ENCODE assay signal across 37 cellular contexts in the genomic region with DNA sequence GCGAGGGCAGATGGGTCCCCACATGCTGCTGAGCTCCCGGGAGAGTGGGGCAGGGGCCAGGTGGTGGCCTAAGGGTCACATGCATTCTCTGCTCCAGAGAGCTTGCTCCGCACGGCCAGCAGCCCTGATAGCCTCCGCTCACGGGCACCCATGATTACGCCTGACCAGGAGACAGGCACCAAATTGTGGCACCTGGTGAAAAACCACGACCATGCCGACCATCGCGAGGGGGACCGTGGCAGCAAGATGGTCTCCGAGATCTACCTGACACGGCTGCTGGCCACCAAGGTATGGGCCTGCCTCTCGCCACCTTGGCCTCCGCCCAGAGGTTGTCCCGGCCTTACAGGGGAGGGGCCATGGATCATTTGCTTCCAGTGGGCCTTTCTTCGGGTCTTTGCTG.
"Had no signal": no experiment of that assay in that cellular context is flagged by ENCODE, and none has a peak within 500 bp of the region (broad histone marks: within the 10 kb centered on the region; RNA-seq: fewer than 3 reads in every experiment).

No MANE protein-coding gene starts in this region.

- H3K27ac ChIP-seq: adrenal gland, ascending aorta, body of pancreas, brain microvascular endothelial cell, breast epithelium, cardiac muscle cell had no signal

- H3K9me3 Mint-ChIP-seq: activated naive CD4-positive, alpha-beta T cell treated with anti-CD3 and anti-CD28 coated beads for 36 hours; activated naive CD4-positive, alpha-beta T cell treated with anti-CD3 and anti-CD28 coated beads, Interleukin-2, amount 10 ng/mL, durations not matched to agents 7 days and 5 days; activated naive CD4-positive, alpha-beta T cell treated with anti-CD3 and anti-CD28 coated beads, Interleukin-2, amount 50 U/mL, for 24 hours; activated naive CD4-positive, alpha-beta T cell treated with anti-CD3 and anti-CD28 coated beads, Interleukin-2, amount 50 U/mL, for 72 hours; activated naive CD8-positive, alpha-beta T cell treated with anti-CD3 and anti-CD28 coated beads for 36 hours; activated naive CD8-positive, alpha-beta T cell treated with anti-CD3 and anti-CD28 coated beads, Interleukin-2, amount 10 ng/mL, durations not matched to agents 7 days and 5 days; activated naive CD8-positive, alpha-beta T cell treated with anti-CD3 and anti-CD28 coated beads, Interleukin-2, amount 50 U/mL, for 24 hours; activated T-cell treated with anti-CD3 and anti-CD28 coated beads, Interleukin-2, amount 50 U/mL, for 24 hours; activated T-cell treated with anti-CD3 and anti-CD28 coated beads, Interleukin-2, amount 50 U/mL, for 4 hours; activated T-cell treated with anti-CD3 and anti-CD28 coated beads, Interleukin-2, amount 50 U/mL, for 72 hours; activated T-helper 1 cell treated with anti-CD3 and anti-CD28 coated beads, Interleukin-12 subunit alpha, Interleukin-12 subunit beta, Interleukin-2, Interleukin-4 antibody, amounts not matched to agents 30 ng/mL and 10 ng/mL and 1 ng/mL, durations not matched to agents 14 hours and 24 hours and 36 hours; activated T-helper 17 cell treated with anti-CD3 and anti-CD28 coated beads, Interleukin-2, amount 50 U/mL, for 72 hours; activated T-helper 2 cell treated with anti-CD3 and anti-CD28 coated beads, Interferon-gamma antibody, Interleukin-2, Interleukin-4, amounts not matched to agents 10 μg/mL and 5 μg/mL and 100 μg/mL, durations not matched to agents 14 hours and 24 hours and 36 hours; central memory CD8-positive, alpha-beta T cell had no signal

- H3K36me3 ChIP-seq: breast epithelium, cardiac muscle cell had no signal

- DNase-seq: activated effector memory CD4-positive, alpha-beta T cell treated with anti-CD3 and anti-CD28 coated beads, Interleukin-2, amount 50 U/mL, for 16 hours; activated effector memory CD4-positive, alpha-beta T cell treated with Interleukin-2 at 50 U/mL for 16 hours; activated gamma-delta T cell; activated gamma-delta T cell treated with Interleukin-2 at 50 U/mL for 16 hours; activated naive CD4-positive, alpha-beta T cell; activated naive CD4-positive, alpha-beta T cell treated with anti-CD3 and anti-CD28 coated beads for 36 hours; activated naive CD4-positive, alpha-beta T cell treated with anti-CD3 and anti-CD28 coated beads, Interleukin-2, amount 10 ng/mL, durations not matched to agents 7 days and 5 days; activated naive CD4-positive, alpha-beta T cell treated with anti-CD3 and anti-CD28 coated beads, Interleukin-2, amount 50 U/mL, for 16 hours; activated naive CD4-positive, alpha-beta T cell treated with Interleukin-2 at 50 U/mL for 16 hours; activated naive CD8-positive, alpha-beta T cell treated with anti-CD3 and anti-CD28 coated beads for 36 hours; activated naive CD8-positive, alpha-beta T cell treated with anti-CD3 and anti-CD28 coated beads, Interleukin-2, amount 10 ng/mL, durations not matched to agents 7 days and 5 days; activated naive CD8-positive, alpha-beta T cell treated with anti-CD3 and anti-CD28 coated beads, Interleukin-2, amount 50 U/mL, for 24 hours; activated T-cell treated with anti-CD3 and anti-CD28 coated beads, Interleukin-2, amount 50 U/mL, for 1 hour; activated T-cell treated with anti-CD3 and anti-CD28 coated beads, Interleukin-2, amount 50 U/mL, for 24 hours; activated T-cell treated with anti-CD3 and anti-CD28 coated beads, Interleukin-2, amount 50 U/mL, for 4 hours; activated T-cell treated with anti-CD3 and anti-CD28 coated beads, Interleukin-2, amount 50 U/mL, for 48 hours; activated T-cell treated with anti-CD3 and anti-CD28 coated beads, Interleukin-2, amount 50 U/mL, for 72 hours; adrenal gland; amniotic stem cell; amygdala; anterior cingulate cortex; body of pancreas; brain microvascular endothelial cell; caudate nucleus; central memory CD4-positive, alpha-beta T cell; cerebellar nuclear complex had no signal

- H3K27ac Mint-ChIP-seq: activated naive CD4-positive, alpha-beta T cell treated with anti-CD3 and anti-CD28 coated beads for 36 hours; activated naive CD4-positive, alpha-beta T cell treated with anti-CD3 and anti-CD28 coated beads, Interleukin-2, amount 10 ng/mL, durations not matched to agents 7 days and 5 days; activated naive CD4-positive, alpha-beta T cell treated with anti-CD3 and anti-CD28 coated beads, Interleukin-2, amount 50 U/mL, for 24 hours; activated naive CD4-positive, alpha-beta T cell treated with anti-CD3 and anti-CD28 coated beads, Interleukin-2, amount 50 U/mL, for 72 hours; activated naive CD8-positive, alpha-beta T cell; activated naive CD8-positive, alpha-beta T cell treated with anti-CD3 and anti-CD28 coated beads for 36 hours; activated naive CD8-positive, alpha-beta T cell treated with anti-CD3 and anti-CD28 coated beads, Interleukin-2, amount 10 ng/mL, durations not matched to agents 7 days and 5 days; activated naive CD8-positive, alpha-beta T cell treated with anti-CD3 and anti-CD28 coated beads, Interleukin-2, amount 50 U/mL, for 24 hours; activated T-cell treated with anti-CD3 and anti-CD28 coated beads, Interleukin-2, amount 50 U/mL, for 24 hours; activated T-cell treated with anti-CD3 and anti-CD28 coated beads, Interleukin-2, amount 50 U/mL, for 72 hours; activated T-helper 1 cell treated with anti-CD3 and anti-CD28 coated beads, Interleukin-12 subunit alpha, Interleukin-12 subunit beta, Interleukin-2, Interleukin-4 antibody, amounts not matched to agents 30 ng/mL and 10 ng/mL and 1 ng/mL, durations not matched to agents 14 hours and 24 hours and 36 hours; activated T-helper 17 cell treated with anti-CD3 and anti-CD28 coated beads, Interleukin-2, amount 50 U/mL, for 72 hours; activated T-helper 2 cell treated with anti-CD3 and anti-CD28 coated beads, Interferon-gamma antibody, Interleukin-2, Interleukin-4, amounts not matched to agents 10 μg/mL and 5 μg/mL and 100 μg/mL, durations not matched to agents 14 hours and 24 hours and 36 hours; brain had no signal

- H3K36me3 Mint-ChIP-seq: activated naive CD4-positive, alpha-beta T cell treated with anti-CD3 and anti-CD28 coated beads, Interleukin-2, amount 50 U/mL, for 24 hours; activated naive CD4-positive, alpha-beta T cell treated with anti-CD3 and anti-CD28 coated beads, Interleukin-2, amount 50 U/mL, for 72 hours; activated naive CD8-positive, alpha-beta T cell; activated naive CD8-positive, alpha-beta T cell treated with anti-CD3 and anti-CD28 coated beads for 36 hours; activated naive CD8-positive, alpha-beta T cell treated with anti-CD3 and anti-CD28 coated beads, Interleukin-2, amount 10 ng/mL, durations not matched to agents 7 days and 5 days had no signal

- H3K9me3 ChIP-seq: adrenal gland, ascending aorta, body of pancreas had no signal

- H3K27me3 ChIP-seq: adrenal gland, ascending aorta, body of pancreas, brain microvascular endothelial cell, cardiac muscle cell had no signal

- H3K4me3 ChIP-seq: adrenal gland, ascending aorta, body of pancreas, breast epithelium, cardiac muscle cell had no signal

- H3K4me1 Mint-ChIP-seq: activated naive CD4-positive, alpha-beta T cell treated with anti-CD3 and anti-CD28 coated beads, Interleukin-2, amount 50 U/mL, for 24 hours; activated naive CD8-positive, alpha-beta T cell treated with anti-CD3 and anti-CD28 coated beads for 36 hours; activated naive CD8-positive, alpha-beta T cell treated with anti-CD3 and anti-CD28 coated beads, Interleukin-2, amount 10 ng/mL, durations not matched to agents 7 days and 5 days; activated naive CD8-positive, alpha-beta T cell treated with anti-CD3 and anti-CD28 coated beads, Interleukin-2, amount 50 U/mL, for 24 hours; activated T-helper 17 cell treated with anti-CD3 and anti-CD28 coated beads, Interleukin-2, amount 50 U/mL, for 72 hours; brain; central memory CD8-positive, alpha-beta T cell had no signal

- H3K4me3 Mint-ChIP-seq: activated naive CD4-positive, alpha-beta T cell treated with anti-CD3 and anti-CD28 coated beads for 36 hours; activated naive CD4-positive, alpha-beta T cell treated with anti-CD3 and anti-CD28 coated beads, Interleukin-2, amount 10 ng/mL, durations not matched to agents 7 days and 5 days; activated naive CD4-positive, alpha-beta T cell treated with anti-CD3 and anti-CD28 coated beads, Interleukin-2, amount 50 U/mL, for 24 hours; activated naive CD8-positive, alpha-beta T cell; activated naive CD8-positive, alpha-beta T cell treated with anti-CD3 and anti-CD28 coated beads for 36 hours; activated naive CD8-positive, alpha-beta T cell treated with anti-CD3 and anti-CD28 coated beads, Interleukin-2, amount 10 ng/mL, durations not matched to agents 7 days and 5 days; activated naive CD8-positive, alpha-beta T cell treated with anti-CD3 and anti-CD28 coated beads, Interleukin-2, amount 50 U/mL, for 24 hours; activated T-cell treated with anti-CD3 and anti-CD28 coated beads, Interleukin-2, amount 50 U/mL, for 24 hours; activated T-cell treated with anti-CD3 and anti-CD28 coated beads, Interleukin-2, amount 50 U/mL, for 4 hours; activated T-cell treated with anti-CD3 and anti-CD28 coated beads, Interleukin-2, amount 50 U/mL, for 72 hours; activated T-helper 1 cell treated with anti-CD3 and anti-CD28 coated beads, Interleukin-12 subunit alpha, Interleukin-12 subunit beta, Interleukin-2, Interleukin-4 antibody, amounts not matched to agents 30 ng/mL and 10 ng/mL and 1 ng/mL, durations not matched to agents 14 hours and 24 hours and 36 hours; activated T-helper 17 cell treated with anti-CD3 and anti-CD28 coated beads, Interleukin-2, amount 50 U/mL, for 72 hours; brain; central memory CD8-positive, alpha-beta T cell had no signal

- ATAC-seq: activated naive CD4-positive, alpha-beta T cell treated with anti-CD3 and anti-CD28 coated beads, Interleukin-2, amount 50 U/mL, for 72 hours; activated naive CD8-positive, alpha-beta T cell treated with anti-CD3 and anti-CD28 coated beads, Interleukin-2, amount 50 U/mL, for 24 hours; activated T-cell treated with anti-CD3 and anti-CD28 coated beads, Interleukin-2, amount 50 U/mL, for 4 hours; activated T-cell treated with anti-CD3 and anti-CD28 coated beads, Interleukin-2, amount 50 U/mL, for 72 hours; activated T-helper 17 cell treated with anti-CD3 and anti-CD28 coated beads, Interleukin-2, amount 50 U/mL, for 72 hours; body of pancreas had no signal

- H3K4me1 ChIP-seq: adrenal gland, ascending aorta, body of pancreas, breast epithelium had no signal

- H3K27me3 Mint-ChIP-seq: activated naive CD4-positive, alpha-beta T cell treated with anti-CD3 and anti-CD28 coated beads, Interleukin-2, amount 10 ng/mL, durations not matched to agents 7 days and 5 days; activated naive CD4-positive, alpha-beta T cell treated with anti-CD3 and anti-CD28 coated beads, Interleukin-2, amount 50 U/mL, for 24 hours; activated naive CD8-positive, alpha-beta T cell; activated naive CD8-positive, alpha-beta T cell treated with anti-CD3 and anti-CD28 coated beads for 36 hours; activated naive CD8-positive, alpha-beta T cell treated with anti-CD3 and anti-CD28 coated beads, Interleukin-2, amount 10 ng/mL, durations not matched to agents 7 days and 5 days; activated naive CD8-positive, alpha-beta T cell treated with anti-CD3 and anti-CD28 coated beads, Interleukin-2, amount 50 U/mL, for 24 hours; activated T-cell treated with anti-CD3 and anti-CD28 coated beads, Interleukin-2, amount 50 U/mL, for 24 hours; activated T-helper 17 cell treated with anti-CD3 and anti-CD28 coated beads, Interleukin-2, amount 50 U/mL, for 72 hours; central memory CD8-positive, alpha-beta T cell had no signal
